16 cellular contexts compared by ENCODE assay signal in genomic region chrX:19280636-19281035, GRCh38.
DNase-seq lines count a peak whose midpoint lies in the region; ATAC-seq and TF ChIP-seq lines count a peak whose summit lies in the region.
"Had no signal": no experiment of that assay in that cellular context is flagged by ENCODE, and none has a peak within 500 bp of the region (broad histone marks: within the 10 kb centered on the region; RNA-seq: fewer than 3 reads in every experiment).

No MANE protein-coding gene starts in this region.

- DNase-seq in SK-MEL-5 (ENCODE audit: low read depth, low spot score) (peak; percentile 68), globus pallidus (ENCODE audit: low spot score) (peak; percentile 5), pons (ENCODE audit: low spot score) (peak; percentile 26), islet precursor cell (no peak), NCI-H2227 treated with DMSO at 0.1 percent for 48 hours (lab: John Stamatoyannopoulos, UW) (no peak), spleen (no peak), WTC11 (ENCODE audit: low spot score) (no peak)
- DNase-seq: C1 segment of cervical spinal cord; Caco-2; CD4-positive, alpha-beta memory T cell; DMS153; DND-41; GDM1; GOT3; HCEC 1CT had no signal

- H3K4me3 ChIP-seq in spleen: no peak overlapping the region
- H3K4me3 ChIP-seq: GM12878 had no signal

- H3K4me1 Mint-ChIP-seq in WTC11: no peaks in the 10 kb centered on the region
- H3K4me1 Mint-ChIP-seq: CD4-positive, alpha-beta memory T cell had no signal

- TF ChIP-seq CTCF in spleen (IDR thresholded peaks at IDR 0.05 in 8 of 11, conservative IDR thresholded peaks at IDR 0.05 in 3 of 11) (no peak), WTC11 (IDR thresholded peaks at IDR 0.05) (no peak)

- H3K4me1 ChIP-seq in spleen: no peaks in the 10 kb centered on the region
- H3K4me1 ChIP-seq: Caco-2 had no signal

- CTCF ChIA-PET in WTC11 (lab: Charles Lee): no interaction called here

- 0 out of 2 replicates have a peak, but pooled peaks cover 10% of the 10 kb centered on the region for H3K36me3 Mint-ChIP-seq in WTC11
- H3K36me3 Mint-ChIP-seq: CD4-positive, alpha-beta memory T cell had no signal

- no peaks in the 10 kb centered on the region for H3K36me3 ChIP-seq in spleen

- no peak overlapping the region for H3K27ac ChIP-seq in spleen

- POLR2A ChIA-PET in WTC11 (lab: Charles Lee): no interaction called here

- H3K27me3 Mint-ChIP-seq in WTC11 (ENCODE audit: low read depth): no peaks in the 10 kb centered on the region; the same call in 1 of the 2 replicates

- in situ Hi-C loops in SK-MEL-5 (cut with HindIII; ENCODE audit: low pct_unique_long_range_greater_than_20kb, low sequenced_read_pairs): no loop called here

- H3K9me3 ChIP-seq in spleen: peaks cover 0 to 5% (median 0%) of the 10 kb centered on the region in 8 donors
- H3K9me3 ChIP-seq: Caco-2 had no signal

- ATAC-seq in WTC11: no peak
- ATAC-seq: GM12878 had no signal

- no peak for TF ChIP-seq POLR2A in spleen (IDR thresholded peaks at IDR 0.05)

- H3K27me3 ChIP-seq in spleen (replicated peaks in 1 of 7): peaks cover 0 to 8% (median 0%) of the 10 kb centered on the region in 7 donors

- H3K9me3 Mint-ChIP-seq in WTC11: peaks cover 12% of the 10 kb centered on the region

- H3K27ac Mint-ChIP-seq in WTC11: no peak overlapping the region
- H3K27ac Mint-ChIP-seq: CD4-positive, alpha-beta memory T cell had no signal

- intact Hi-C loops in spleen (cut with DNase I; ENCODE audit: low total_unique reads): no loop called here

- 86 to 100% (median 94%) methylated on average over 1 of the region's 1 CpG for WGBS in spleen, 5 donors

- no peak overlapping the region for H3K4me3 Mint-ChIP-seq in WTC11
- H3K4me3 Mint-ChIP-seq: CD4-positive, alpha-beta memory T cell had no signal

TF ChIP-seq in WTC11, 78 proteins besides CTCF, POLR2A, EP300 and RAD21 (continues in another document):
- TF ChIP-seq E2F4 (CRISPR knock-in tag; IDR thresholded peaks at IDR 0.05; ENCODE audit: borderline replicate concordance, low read depth) (no peak), AR (CRISPR knock-in tag; IDR thresholded peaks at IDR 0.05) (no peak), E2F1 (CRISPR knock-in tag; IDR thresholded peaks at IDR 0.05) (no peak), MXD4 (CRISPR knock-in tag; IDR thresholded peaks at IDR 0.05; ENCODE audit: borderline replicate concordance) (no peak), CBFB (CRISPR knock-in tag; IDR thresholded peaks at IDR 0.05; ENCODE audit: low read depth) (no peak), ZNF396 (CRISPR knock-in tag; IDR thresholded peaks at IDR 0.05; ENCODE audit: borderline replicate concordance) (no peak), AFF4 (CRISPR knock-in tag; IDR thresholded peaks at IDR 0.05; ENCODE audit: borderline replicate concordance) (no peak), PREB (CRISPR knock-in tag; IDR thresholded peaks at IDR 0.05; ENCODE audit: borderline replicate concordance) (no peak), E2F5 (CRISPR knock-in tag; IDR thresholded peaks at IDR 0.05) (no peak), USF2 (CRISPR knock-in tag; IDR thresholded peaks at IDR 0.05) (no peak), ZBTB21 (CRISPR knock-in tag; IDR thresholded peaks at IDR 0.05; ENCODE audit: borderline replicate concordance) (no peak), ZNF263 (CRISPR knock-in tag; IDR thresholded peaks at IDR 0.05; ENCODE audit: low read depth) (no peak), GRHL2 (CRISPR knock-in tag; IDR thresholded peaks at IDR 0.05; ENCODE audit: insufficient replicate concordance, severe bottlenecking) (no peak)

Comparison
In these comparisons a context has a peak if more than half of its experiments do, and no peak if none do; other contexts are left out.
1. DNase-seq: peak in SK-MEL-5 (single experiment), globus pallidus (single experiment) and pons (single experiment); none in islet precursor cell (single experiment), NCI-H2227 treated with DMSO at 0.1 percent for 48 hours (single experiment), spleen (single experiment) and WTC11 (single experiment).